20 cellular contexts compared by ENCODE assay signal in the genomic region with DNA sequence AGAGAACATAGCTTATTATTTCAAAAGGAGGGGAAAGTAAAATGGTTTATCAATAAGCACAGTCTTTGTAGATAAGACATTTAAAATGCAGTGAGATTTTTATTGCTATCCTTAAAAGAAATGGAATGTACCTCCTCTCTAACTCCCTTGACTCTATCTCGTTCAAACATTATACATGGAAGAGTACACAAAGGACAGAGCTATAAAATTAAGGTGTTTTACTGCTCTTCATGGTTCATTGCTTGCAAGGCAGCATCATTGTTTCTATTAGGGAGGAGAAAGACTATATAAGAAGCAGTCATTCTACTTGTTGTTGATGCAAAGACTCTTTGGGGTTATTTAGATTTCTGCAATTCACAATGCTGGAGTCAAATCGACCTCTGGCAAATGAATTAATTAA.
"Had no signal": no experiment of that assay in that cellular context is flagged by ENCODE, and none has a peak within 500 bp of the region (broad histone marks: within the 10 kb centered on the region; RNA-seq: fewer than 3 reads in every experiment).

No MANE protein-coding gene starts in this region.

- H3K4me1 ChIP-seq: Peyer's patch, SJCRH30 had no signal

- H3K9me3 ChIP-seq: Peyer's patch, SJCRH30 had no signal

- H3K27ac ChIP-seq: HL-60, KMS-11, PC-9, Peyer's patch, SJCRH30 had no signal

- H3K27me3 ChIP-seq: Peyer's patch, SJCRH30 had no signal

- DNase-seq: Kasumi-1; MM.1S; NCI-H1092 treated with DMSO at 0.1 percent for 48 hours; NCI-H1436; NCI-H187; NCI-H2029; NCI-H2081 treated with DMSO at 0.1 percent for 48 hours; NCI-H2227 treated with DMSO at 0.1 percent for 48 hours; NCI-H524; NCI-H526 treated with DMSO at 0.1 percent for 48 hours; NK-92 treated with Interleukin-12 subunit alpha and Interleukin-12 subunit beta, amount 100 ng/mL, for 24 hours; PC-9; Peyer's patch; SHP77 treated with DMSO at 0.1 percent for 48 hours; SJCRH30 had no signal

- H3K36me3 ChIP-seq: Peyer's patch, SJCRH30 had no signal

- ATAC-seq: K562, Right ventricle myocardium inferior, SK-N-SH treated with all-trans-retinoic acid at 6 μM for 48 hours had no signal

- H3K4me3 ChIP-seq: K562, PC-9, Peyer's patch, SJCRH30 had no signal
